ENCODE assay signal across 18 cellular contexts in the genomic region with DNA sequence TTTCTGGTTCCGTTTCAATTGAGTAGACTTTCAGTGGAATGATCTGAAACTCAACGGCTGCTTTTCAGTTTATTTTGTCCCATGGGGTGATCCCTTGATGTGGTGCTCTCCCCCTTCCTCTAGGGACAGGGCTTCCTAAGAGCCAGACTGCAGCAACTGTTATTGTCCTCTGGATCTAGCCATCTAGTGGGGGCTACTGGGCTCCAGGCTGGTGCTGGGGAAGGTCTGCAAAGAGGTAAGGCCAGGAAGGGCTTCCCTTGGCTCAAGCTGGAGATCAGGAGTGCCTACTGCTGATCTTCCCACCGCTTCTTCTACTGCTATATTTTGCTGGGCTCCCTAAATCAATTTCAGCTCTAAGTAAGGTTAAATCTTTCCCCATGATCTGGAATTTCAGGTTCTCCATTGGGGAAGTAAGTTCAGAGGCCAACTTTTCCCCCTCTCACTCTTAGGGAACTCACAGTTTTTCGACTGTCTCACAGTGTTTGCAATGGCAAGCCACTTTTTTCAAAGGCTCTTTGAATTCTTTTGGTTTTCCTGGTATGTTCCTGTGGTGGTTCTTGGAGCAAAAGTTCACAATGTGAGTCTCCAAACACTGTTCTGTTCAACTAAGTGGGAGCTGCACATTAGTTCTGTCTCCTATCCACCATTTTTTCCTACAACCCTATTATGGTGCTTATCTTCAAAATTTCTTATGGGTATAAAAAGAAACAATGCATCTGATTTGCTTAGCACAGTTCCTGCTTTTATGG.
"Had no signal": no experiment of that assay in that cellular context is flagged by ENCODE, and none has a peak within 500 bp of the region (broad histone marks: within the 10 kb centered on the region; RNA-seq: fewer than 3 reads in every experiment).

No MANE protein-coding gene starts in this region.

- DNase-seq: activated CD4-positive, alpha-beta T cell treated with anti-CD3 and anti-CD28 coated beads, Interleukin-2, amount 10 ng/mL, durations not matched to agents 24 days and 14 days; activated CD4-positive, CD25-positive, alpha-beta regulatory T cell; activated CD8-positive, alpha-beta memory T cell treated with anti-CD3 and anti-CD28 coated beads, Interleukin-2, amount 50 U/mL, for 48 hours; activated naive CD8-positive, alpha-beta T cell treated with anti-CD3 and anti-CD28 coated beads for 36 hours; anterior cingulate cortex; hippocampal formation; left ventricle myocardium inferior; natural killer cell; retina; stimulated activated CD4-positive, alpha-beta T cell treated with anti-CD3 and anti-CD28 coated beads, Interleukin-2, amount 100 ng/mL, for 48 hours; stimulated activated naive B cell treated with anti-CD40 and anti-IgM and Interleukin-4, amounts not matched to agents 10 μg/mL and 1 μg/mL and 100 μg/mL, for 72 hours; tibial artery; uterus had no signal

- ATAC-seq: esophagus mucosa; natural killer cell; stimulated activated naive B cell treated with anti-CD40 and anti-IgM and Interleukin-4, amounts not matched to agents 10 μg/mL and 1 μg/mL and 100 μg/mL, for 72 hours had no signal

- H3K27ac Mint-ChIP-seq: activated CD4-positive, alpha-beta T cell treated with anti-CD3 and anti-CD28 coated beads, Interleukin-2, amount 10 ng/mL, durations not matched to agents 24 days and 14 days; activated naive CD8-positive, alpha-beta T cell treated with anti-CD3 and anti-CD28 coated beads for 36 hours; activated T-helper 1 cell treated with anti-CD3 and anti-CD28 coated beads, Interleukin-12 subunit alpha, Interleukin-12 subunit beta, Interleukin-2, Interleukin-4 antibody, amounts not matched to agents 30 ng/mL and 10 ng/mL and 1 ng/mL, durations not matched to agents 14 hours and 24 hours and 36 hours; memory B cell; natural killer cell; stimulated activated naive B cell treated with anti-CD40 and anti-IgM and Interleukin-4, amounts not matched to agents 10 μg/mL and 1 μg/mL and 100 μg/mL, for 72 hours had no signal

- H3K4me3 Mint-ChIP-seq: activated CD4-positive, alpha-beta T cell treated with anti-CD3 and anti-CD28 coated beads, Interleukin-2, amount 10 ng/mL, durations not matched to agents 24 days and 14 days; activated naive CD8-positive, alpha-beta T cell treated with anti-CD3 and anti-CD28 coated beads for 36 hours; activated T-helper 1 cell treated with anti-CD3 and anti-CD28 coated beads, Interleukin-12 subunit alpha, Interleukin-12 subunit beta, Interleukin-2, Interleukin-4 antibody, amounts not matched to agents 30 ng/mL and 10 ng/mL and 1 ng/mL, durations not matched to agents 14 hours and 24 hours and 36 hours; memory B cell; natural killer cell; stimulated activated naive B cell treated with anti-CD40 and anti-IgM and Interleukin-4, amounts not matched to agents 10 μg/mL and 1 μg/mL and 100 μg/mL, for 72 hours had no signal

- H3K4me1 Mint-ChIP-seq: activated CD4-positive, alpha-beta T cell treated with anti-CD3 and anti-CD28 coated beads, Interleukin-2, amount 10 ng/mL, durations not matched to agents 24 days and 14 days; activated naive CD8-positive, alpha-beta T cell treated with anti-CD3 and anti-CD28 coated beads for 36 hours; memory B cell; natural killer cell; stimulated activated naive B cell treated with anti-CD40 and anti-IgM and Interleukin-4, amounts not matched to agents 10 μg/mL and 1 μg/mL and 100 μg/mL, for 72 hours had no signal

- H3K36me3 Mint-ChIP-seq: activated naive CD8-positive, alpha-beta T cell treated with anti-CD3 and anti-CD28 coated beads for 36 hours; memory B cell; stimulated activated naive B cell treated with anti-CD40 and anti-IgM and Interleukin-4, amounts not matched to agents 10 μg/mL and 1 μg/mL and 100 μg/mL, for 72 hours had no signal

- FAIRE-seq: bronchial epithelial cell, TTC549 had no signal
